In the genomic region with DNA sequence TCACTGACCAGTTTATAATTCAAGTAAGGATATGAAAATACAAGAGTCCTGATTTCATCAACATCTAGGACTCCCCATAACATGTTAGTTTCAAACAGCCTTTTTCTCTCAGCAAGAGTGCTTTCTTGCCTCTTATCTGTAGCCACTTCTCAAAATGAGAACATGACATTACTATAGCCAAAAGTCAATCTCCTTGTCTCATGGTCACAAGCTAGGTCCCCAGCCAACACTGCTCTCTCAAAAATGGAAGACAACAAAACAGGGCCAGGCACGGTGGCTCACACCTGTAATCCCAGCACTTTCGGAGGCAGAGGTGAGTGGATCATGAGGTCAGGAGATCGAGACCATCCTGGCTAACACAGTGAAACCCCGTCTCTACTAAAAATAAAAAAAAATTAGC, we compare ENCODE assay signal across 24 cellular contexts. TPM values are rescaled to one million over a fixed set of nuclear protein-coding genes. Genes with fewer than 3 reads are reported as not detected.
DNase-seq lines count a peak whose midpoint lies in the region; ATAC-seq, FAIRE-seq and TF ChIP-seq lines count a peak whose summit lies in the region.
"Had no signal": no experiment of that assay in that cellular context is flagged by ENCODE, and none has a peak within 500 bp of the region (broad histone marks: within the 10 kb centered on the region; RNA-seq: fewer than 3 reads in every experiment).

No MANE protein-coding gene starts in this region.

- DNase-seq in A549 (ENCODE audit: low read depth in 1 of 2, low spot score in 1 of 2) (no peak), Calu3 (no peak), K562 (ENCODE audit: extremely low read depth in 1 of 4, low spot score in 3 of 4) (no peak), memory B cell (ENCODE audit: low spot score in 2 of 2) (no peak), CD1c-positive myeloid dendritic cell (ENCODE audit: extremely low spot score) (no peak), NCI-H226 (no peak), UCSD-AML1 (lab: John Stamatoyannopoulos, UW; ENCODE audit: unreplicated experiment) (no peak)
- DNase-seq: activated CD8-positive, alpha-beta memory T cell treated with anti-CD3 and anti-CD28 coated beads for 24 hours; effector CD4-positive, alpha-beta T cell; foreskin melanocyte; GDM1; KBM-7; kidney; NCI-H146; NCI-H524; nucleus accumbens; stimulated activated CD4-positive, alpha-beta T cell treated with anti-CD3 and anti-CD28 coated beads, Interleukin-15, amount 100 ng/mL, for 24 hours; T1000; upper lobe of right lung had no signal

- H3K9me3 ChIP-seq in A549, result 0 out of 3 replicates have a peak, but pooled peaks cover under 1% of the 10 kb centered on the region
- H3K9me3 ChIP-seq in K562 (replicated peaks; ENCODE audit: control insufficient read depth, insufficient read depth, low read depth, low read length), result peaks cover 3% of the 10 kb centered on the region; the same call in 1 of the 2 replicates
- H3K9me3 ChIP-seq: HAP-1, upper lobe of right lung had no signal

- H4K20me1 ChIP-seq in K562 (replicated peaks; ENCODE audit: control insufficient read depth, insufficient read depth, low read length), result no peaks in the 10 kb centered on the region

- 92% methylated on average over 4 of the region's 4 CpGs for WGBS in A549 (ENCODE audit: missing lambda C conversion rate)
- 75% methylated on average over 4 of the region's 4 CpGs for WGBS in K562 (ENCODE audit: insufficient coverage, low coverage, missing lambda C conversion rate)

- TF ChIP-seq CTCF in A549 (IDR thresholded peaks at IDR 0.05) (no peak), Calu3 (IDR thresholded peaks at IDR 0.05; ENCODE audit: unreplicated experiment) (no peak), K562 (IDR thresholded peaks at IDR 0.05 in 2 of 3, conservative IDR thresholded peaks at IDR 0.05 in 1 of 3; ENCODE audit: insufficient read depth in 2 of 3, low read depth in 1 of 3, low read length in 3 of 3) (no peak)

- CTCF ChIA-PET in A549 (lab: Yijun Ruan, JAX), result interaction anchor here (0.7 kb wide), 1 partner anchor 13 kb away, joined by 4 read pairs; no protein-coding TSS in a partner anchor
- CTCF ChIA-PET in Calu3 (lab: Charles Lee), result interaction anchor here (0.6 to 0.9 kb wide), 2 partner anchors 66 to 85 kb away, joined by 4 to 7 read pairs; no protein-coding TSS in a partner anchor
- CTCF ChIA-PET in K562 (lab: Yijun Ruan, JAX; ENCODE audit: low intra/inter-chr PET ratio), result no interaction called here

- no peak for TF ChIP-seq POLR2A in A549 (IDR thresholded peaks at IDR 0.05; ENCODE audit: low read length)
- TF ChIP-seq POLR2A in K562 (conservative IDR thresholded peaks at IDR 0.05), result no peak

- H3K9me3 Mint-ChIP-seq in Calu3 (ENCODE audit: low read depth, unreplicated experiment), result no peaks in the 10 kb centered on the region
- H3K9me3 Mint-ChIP-seq in memory B cell, result peaks cover 6% of the 10 kb centered on the region

- H3K79me2 ChIP-seq in K562 (ENCODE audit: control insufficient read depth, insufficient read depth, low read length), result peaks cover 61% of the 10 kb centered on the region

- H3K4me1 ChIP-seq in A549 (peaks cover 36% of the 10 kb centered on the region), K562 (replicated peaks in 1 of 2; ENCODE audit: control insufficient read depth in 2 of 2, insufficient read depth in 2 of 2, low read length in 2 of 2) (peaks cover 3 to 8% of the 10 kb centered on the region in 2 experiments; a peak in 3 of 5 replicates)

- in situ Hi-C loops in K562 (cut with MboI), result no loop called here

- H2AFZ ChIP-seq in K562 (ENCODE audit: low read depth, low read length), result no peak overlapping the region

- ATAC-seq in A549, result no peak
- peak; percentile 34 for ATAC-seq in K562
- no peak for ATAC-seq in memory B cell (ENCODE audit: low read depth)
- ATAC-seq: activated CD4-positive, CD25-positive, alpha-beta regulatory T cell treated with anti-CD3 and anti-CD28 coated beads, Interleukin-2, amount 50 U/mL, for 24 hours; activated naive CD4-positive, alpha-beta T cell treated with anti-CD3 and anti-CD28 coated beads, Interleukin-2, amount 50 U/mL, for 72 hours; upper lobe of right lung had no signal

- peaks cover 26% of the 10 kb centered on the region for H3K4me1 Mint-ChIP-seq in Calu3 (ENCODE audit: low read depth, unreplicated experiment)
- peaks cover 20% of the 10 kb centered on the region for H3K4me1 Mint-ChIP-seq in memory B cell

- H3K27ac ChIP-seq in A549 (peak overlapping the region; percentile 69 to 78; a peak in 4 of 6 replicates), K562 (ENCODE audit: extremely low read depth, low read depth, low read length) (0 out of 3 replicates have a peak overlapping the region, but pooled peaks have one; percentile 28)
- H3K27ac ChIP-seq: upper lobe of right lung had no signal

- no peaks in the 10 kb centered on the region for H3K27me3 ChIP-seq in K562 (ENCODE audit: control insufficient read depth in 2 of 2, insufficient read depth in 2 of 2, low read length in 2 of 2)
- H3K27me3 ChIP-seq: upper lobe of right lung had no signal

- FAIRE-seq in A549 (lab: Jason Lieb, UNC), result no peak
- FAIRE-seq in K562 (lab: Jason Lieb, UNC), result no peak
- FAIRE-seq: kidney, RCC 7860 had no signal

- intact Hi-C loops in Calu3 (cut with micrococcal nuclease; ENCODE audit: unreplicated experiment) (no loop called here), K562 (cut with micrococcal nuclease) (no loop called here)

- no peaks in the 10 kb centered on the region for H3K9me1 ChIP-seq in K562 (ENCODE audit: control insufficient read depth, insufficient read depth, low read length)

- H3K4me2 ChIP-seq in A549 (no peak overlapping the region), K562 (ENCODE audit: insufficient read depth, low read length) (no peak overlapping the region)

- TF ChIP-seq RAD21 in A549 (conservative IDR thresholded peaks at IDR 0.05 in 1 of 2, IDR thresholded peaks at IDR 0.05 in 1 of 2), result no peak
- TF ChIP-seq RAD21 in K562 (CRISPR knock-in tag; conservative IDR thresholded peaks at IDR 0.05 in 1 of 2, IDR thresholded peaks at IDR 0.05 in 1 of 2), result no peak

- H3K36me3 ChIP-seq in K562 (ENCODE audit: control insufficient read depth, insufficient read depth, low read length), result no peaks in the 10 kb centered on the region
- H3K36me3 ChIP-seq: HAP-1, upper lobe of right lung had no signal

- H3K27ac Mint-ChIP-seq in Calu3 (ENCODE audit: unreplicated experiment) (peak overlapping the region; percentile 6), memory B cell (peak overlapping the region; percentile 13)

- no peak for TF ChIP-seq EP300 in A549 (IDR thresholded peaks at IDR 0.05)
- no peak for TF ChIP-seq EP300 in K562 (IDR thresholded peaks at IDR 0.05; ENCODE audit: low read length)

- H3K9ac ChIP-seq in K562 (ENCODE audit: insufficient read depth in 1 of 2, low read depth in 2 of 2, low read length in 2 of 2), result no peak overlapping the region

- BruUV-seq in Calu3 (replicated peaks; lab: Mats Ljungman, UMichigan) (no TSS peak), K562 (replicated peaks; lab: Mats Ljungman, UMichigan) (no TSS peak)

- peaks cover 18% of the 10 kb centered on the region for H3K36me3 Mint-ChIP-seq in Calu3 (ENCODE audit: insufficient read depth, unreplicated experiment)
- H3K36me3 Mint-ChIP-seq in memory B cell, result peaks cover 25% of the 10 kb centered on the region

- no peaks in the 10 kb centered on the region for H3K27me3 Mint-ChIP-seq in Calu3 (ENCODE audit: unreplicated experiment)
- H3K27me3 Mint-ChIP-seq in memory B cell, result no peaks in the 10 kb centered on the region

- no peak overlapping the region for H3K4me3 ChIP-seq in A549
- no peak overlapping the region for H3K4me3 ChIP-seq in K562
- H3K4me3 ChIP-seq: HAP-1, upper lobe of right lung had no signal

- H3K4me3 Mint-ChIP-seq in Calu3 (ENCODE audit: low read depth, unreplicated experiment), result no peak overlapping the region
- no peak overlapping the region for H3K4me3 Mint-ChIP-seq in memory B cell
- H3K4me3 Mint-ChIP-seq: CD14-positive monocyte had no signal

- POLR2A ChIA-PET in A549 (lab: Yijun Ruan, JAX) (interaction anchor here (1.9 kb wide), 1 partner anchor 16 kb away, joined by 15 read pairs; a partner anchor contains a TSS), K562 (lab: Yijun Ruan, JAX) (interaction anchor here (0.5 to 1.0 kb wide), 2 partner anchors 21 to 37 kb away, joined by 3 read pairs; no protein-coding TSS in a partner anchor)

TF ChIP-seq in A549, 52 proteins besides CTCF, POLR2A, EP300 and RAD21 (continues in another document):
- TF ChIP-seq ZNF302 (CRISPR knock-in tag; IDR thresholded peaks at IDR 0.05) (no peak), ESRRA (IDR thresholded peaks at IDR 0.05; ENCODE audit: borderline replicate concordance, low read length) (no peak)

TF ChIP-seq in K562, 482 proteins besides CTCF, POLR2A, EP300 and RAD21 (continues in another document):
- TF ChIP-seq NFYB (IDR thresholded peaks at IDR 0.05; ENCODE audit: extremely low read depth, insufficient read length) (no peak), BRD4 (IDR thresholded peaks at IDR 0.05) (no peak), HOXB6 (CRISPR knock-in tag; IDR thresholded peaks at IDR 0.05; ENCODE audit: borderline replicate concordance) (no peak)

RNA-seq across cellular contexts. Expression of a gene that starts 15.8 kb away (rescaled TPM):
- polyA plus RNA-seq in A549 (2011; rRNA removed) (11.7 and 26.5 TPM in 2 replicates), A549 (2017; fragmentation: RNase III; extraction: RNeasy Plus Mini Kit Qiagen cat#74134 plus additional on column Dnase treatment) (15.2 to 16.0 TPM (median 15.8 TPM) in 3 replicates), K562 (2011; rRNA removed) (8.5 and 10.3 TPM in 2 replicates), K562 (2014; fragmentation: Illumina TruSeq; extraction: Trizol) (17.3 and 18.0 TPM in 2 replicates), K562 (2014; fragmentation: Nextera tagmentation; extraction: Ambion mirVana) (1 to 10 TPM; 1.7 to 7.2 TPM), K562 (2014; rRNA removed) (20.2 and 20.7 TPM in 2 replicates)
- polyA plus RNA-seq in A549 (2012; cell fraction: cytosol; rRNA removed), result 4.6 and 5.7 TPM in 2 replicates
- polyA plus RNA-seq in A549 (2012; cell fraction: nucleus; rRNA removed), result 12.0 and 19.8 TPM in 2 replicates
- 61.6 and 63.7 TPM in 2 replicates for polyA minus RNA-seq in A549 (2011; rRNA and poly(A)+ RNA removed)
- total RNA-seq in Calu3 (2022) (54.3 and 59.7 TPM in 2 replicates), K562 (2014; rRNA removed) (22.2 and 27.5 TPM in 2 replicates), K562 (2014; rRNA removed; fragmentation: Illumina TruSeq; extraction: Trizol) (25.7 and 28.2 TPM in 2 replicates), K562 (2015; rRNA removed; fragmentation: Illumina TruSeq; extraction: Trizol) (28.3 and 30.9 TPM in 2 replicates), K562 (2021) (38.3 and 40.3 TPM in 2 replicates)
- total RNA-seq in K562 (2011; cell fraction: chromatin; rRNA removed; ENCODE audit: low replicate concordance), result 121 and 224 TPM in 2 replicates
- 53.2 and 69.0 TPM in 2 replicates for total RNA-seq in K562 (2011; cell fraction: nucleolus; rRNA removed)
- total RNA-seq in K562 (2011; cell fraction: nucleoplasm; rRNA removed), result 96.6 and 111 TPM in 2 replicates
- polyA plus RNA-seq in K562 (2011; cell fraction: cytosol; rRNA removed), result 4.5 and 7.0 TPM in 2 replicates
- polyA plus RNA-seq in K562 (2011; cell fraction: nucleus; rRNA removed), result 39.0 and 41.2 TPM in 2 replicates
- polyA plus RNA-seq in K562 (2012), result 17.5 and 22.9 TPM in 2 replicates
- 56.1 and 59.2 TPM in 2 replicates for polyA minus RNA-seq in K562 (2011; rRNA and poly(A)+ RNA removed)
- 18.2 and 24.7 TPM in 2 replicates for polyA minus RNA-seq in K562 (2011; cell fraction: cytosol; rRNA and poly(A)+ RNA removed)
- polyA minus RNA-seq in K562 (2011; cell fraction: nucleus; rRNA and poly(A)+ RNA removed), result 84.4 and 122 TPM in 2 replicates
